ENCODE assay signal across 33 cellular contexts in genomic region chr5:113421643-113422132, GRCh38. TPM values are rescaled to one million over a fixed set of nuclear protein-coding genes. Genes with fewer than 3 reads are reported as not detected.
"Had no signal": no experiment of that assay in that cellular context is flagged by ENCODE, and none has a peak within 500 bp of the region (broad histone marks: within the 10 kb centered on the region; RNA-seq: fewer than 3 reads in every experiment).

No MANE protein-coding gene starts in this region.

- H3K27ac Mint-ChIP-seq: naive B cell; naive thymus-derived CD8-positive, alpha-beta T cell; natural killer cell treated with Interleukin-12 subunit alpha and Interleukin-12 subunit beta and Interleukin-15 and Interleukin-18, amount 100 ng/mL, for 72 hours; neural progenitor cell; stimulated activated effector memory CD8-positive, alpha-beta T cell treated with anti-CD3 and anti-CD28 coated beads, Interleukin-12 subunit alpha, Interleukin-12 subunit beta, amount 100 ng/mL, for 72 hours; stimulated activated naive B cell treated with anti-CD40 and anti-IgM and Interleukin-4, amounts not matched to agents 10 μg/mL and 1 μg/mL and 100 μg/mL, for 72 hours; stimulated activated naive CD8-positive, alpha-beta T cell treated with anti-CD3 and anti-CD28 coated beads, Interleukin-15, Interleukin-2, amounts not matched to agents 100 ng/mL and 50 ng/mL, for 24 hours had no signal

- H3K4me3 Mint-ChIP-seq: naive thymus-derived CD8-positive, alpha-beta T cell; natural killer cell treated with Interleukin-12 subunit alpha and Interleukin-12 subunit beta and Interleukin-15 and Interleukin-18, amount 100 ng/mL, for 72 hours; neural progenitor cell; stimulated activated effector memory CD8-positive, alpha-beta T cell treated with anti-CD3 and anti-CD28 coated beads, Interleukin-12 subunit alpha, Interleukin-12 subunit beta, amount 100 ng/mL, for 72 hours; stimulated activated naive B cell treated with anti-CD40 and anti-IgM and Interleukin-4, amounts not matched to agents 10 μg/mL and 1 μg/mL and 100 μg/mL, for 72 hours; stimulated activated naive CD8-positive, alpha-beta T cell treated with anti-CD3 and anti-CD28 coated beads, Interleukin-15, Interleukin-2, amounts not matched to agents 100 ng/mL and 50 ng/mL, for 24 hours had no signal

- ATAC-seq: naive thymus-derived CD8-positive, alpha-beta T cell; natural killer cell treated with Interleukin-12 subunit alpha and Interleukin-12 subunit beta and Interleukin-15 and Interleukin-18, amount 100 ng/mL, for 72 hours; pancreas; right cardiac atrium; stimulated activated effector memory CD8-positive, alpha-beta T cell treated with anti-CD3 and anti-CD28 coated beads, Interleukin-12 subunit alpha, Interleukin-12 subunit beta, amount 100 ng/mL, for 72 hours; stimulated activated naive B cell treated with anti-CD40 and anti-IgM and Interleukin-4, amounts not matched to agents 10 μg/mL and 1 μg/mL and 100 μg/mL, for 72 hours; upper lobe of right lung had no signal

- H3K9me3 Mint-ChIP-seq: naive thymus-derived CD8-positive, alpha-beta T cell; natural killer cell treated with Interleukin-12 subunit alpha and Interleukin-12 subunit beta and Interleukin-15 and Interleukin-18, amount 100 ng/mL, for 72 hours; neural progenitor cell; stimulated activated effector memory CD8-positive, alpha-beta T cell treated with anti-CD3 and anti-CD28 coated beads, Interleukin-12 subunit alpha, Interleukin-12 subunit beta, amount 100 ng/mL, for 72 hours; stimulated activated naive CD8-positive, alpha-beta T cell treated with anti-CD3 and anti-CD28 coated beads, Interleukin-15, Interleukin-2, amounts not matched to agents 100 ng/mL and 50 ng/mL, for 24 hours had no signal

- H3K36me3 Mint-ChIP-seq: naive B cell; naive thymus-derived CD8-positive, alpha-beta T cell; natural killer cell treated with Interleukin-12 subunit alpha and Interleukin-12 subunit beta and Interleukin-15 and Interleukin-18, amount 100 ng/mL, for 72 hours; neural progenitor cell; stimulated activated effector memory CD8-positive, alpha-beta T cell treated with anti-CD3 and anti-CD28 coated beads, Interleukin-12 subunit alpha, Interleukin-12 subunit beta, amount 100 ng/mL, for 72 hours; stimulated activated naive B cell treated with anti-CD40 and anti-IgM and Interleukin-4, amounts not matched to agents 10 μg/mL and 1 μg/mL and 100 μg/mL, for 72 hours had no signal

- H3K9ac ChIP-seq: neural progenitor cell had no signal

- H3K36me3 ChIP-seq: neural progenitor cell, pancreas, prostate gland, right lobe of liver, sigmoid colon, stomach, thoracic aorta, thyroid gland, tibial nerve, upper lobe of right lung, uterus had no signal

- H3K4me2 ChIP-seq: neural progenitor cell had no signal

- DNase-seq: naive B cell; naive thymus-derived CD8-positive, alpha-beta T cell; pancreas; right cardiac atrium; right lobe of liver; sigmoid colon; small intestine; stimulated activated CD4-positive, alpha-beta T cell treated with anti-CD3 and anti-CD28 coated beads, Interleukin-15, amount 100 ng/mL, for 24 hours; stimulated activated CD4-positive, alpha-beta T cell treated with anti-CD3 and anti-CD28 coated beads, Interleukin-2, amount 100 ng/mL, for 24 hours; stimulated activated CD4-positive, alpha-beta T cell treated with anti-CD3 and anti-CD28 coated beads, Interleukin-2, amount 100 ng/mL, for 48 hours; stimulated activated CD4-positive, alpha-beta T cell treated with anti-CD3 and anti-CD28 coated beads, Interleukin-4, amount 100 ng/mL, for 24 hours; stimulated activated naive B cell treated with anti-CD40 and anti-IgM and Interleukin-4, amounts not matched to agents 10 μg/mL and 1 μg/mL and 100 μg/mL, for 72 hours; stimulated activated naive CD4-positive, alpha-beta T cell treated with Interleukin-2 at 50 U/mL for 16 hours; stomach; thyroid gland; trophoblast cell; upper lobe of right lung; uterus had no signal

- H2AFZ ChIP-seq: neural progenitor cell had no signal

- H3K27me3 ChIP-seq: neural progenitor cell, pancreas, right lobe of liver, sigmoid colon, stomach, thyroid gland, tibial nerve, upper lobe of right lung, uterus had no signal

- H3K4me1 Mint-ChIP-seq: naive B cell; naive thymus-derived CD8-positive, alpha-beta T cell; stimulated activated effector memory CD8-positive, alpha-beta T cell treated with anti-CD3 and anti-CD28 coated beads, Interleukin-12 subunit alpha, Interleukin-12 subunit beta, amount 100 ng/mL, for 72 hours; stimulated activated naive B cell treated with anti-CD40 and anti-IgM and Interleukin-4, amounts not matched to agents 10 μg/mL and 1 μg/mL and 100 μg/mL, for 72 hours had no signal

- H3K27ac ChIP-seq: neural progenitor cell, pancreas, prostate gland, right lobe of liver, sigmoid colon, stomach, thoracic aorta, thyroid gland, tibial nerve, upper lobe of right lung, uterus had no signal

- H3K9me3 ChIP-seq: pancreas, prostate gland, right lobe of liver, sigmoid colon, stomach, thoracic aorta, thyroid gland, tibial nerve, upper lobe of right lung, uterus had no signal

- H3K4me3 ChIP-seq: neural progenitor cell, pancreas, prostate gland, right lobe of liver, sigmoid colon, stomach, thoracic aorta, thyroid gland, tibial nerve, upper lobe of right lung, uterus had no signal

RNA-seq across cellular contexts. Expression of gene TSSK1B, which starts 13.1 kb away (rescaled TPM):
- total RNA-seq: myocyte; naive thymus-derived CD8-positive, alpha-beta T cell; natural killer cell treated with Interleukin-12 subunit alpha and Interleukin-12 subunit beta and Interleukin-15 and Interleukin-18, amount 100 ng/mL, for 72 hours; omental fat pad; posterior vena cava; pulmonary artery endothelial cell; right lobe of liver; sigmoid colon; skeletal muscle tissue; subcutaneous adipose tissue; temporal lobe; thoracic aorta; upper lobe of right lung had no signal
- polyA plus RNA-seq: naive thymus-derived CD8-positive, alpha-beta T cell; sigmoid colon; small intestine; stomach; urinary bladder had no signal
